Comparison of ENCODE assay signal across 19 cellular contexts in genomic region chr6:33113720-33114119, GRCh38. TPM values are rescaled to one million over a fixed set of nuclear protein-coding genes. Genes with fewer than 3 reads are reported as not detected.
A peak's percentile ranks its signal among the peaks of the same experiment; 100 is the strongest.
DNase-seq lines count a peak whose midpoint lies in the region; ATAC-seq, FAIRE-seq and TF ChIP-seq lines count a peak whose summit lies in the region.
"Had no signal": no experiment of that assay in that cellular context is flagged by ENCODE, and none has a peak within 500 bp of the region (broad histone marks: within the 10 kb centered on the region; RNA-seq: fewer than 3 reads in every experiment).

No MANE protein-coding gene starts in this region.

- H3K27ac ChIP-seq in GM12878 (ENCODE audit: control insufficient read depth, insufficient read depth), result peak overlapping the region; percentile 69

- H3K4me3 Mint-ChIP-seq in activated naive CD4-positive, alpha-beta T cell treated with anti-CD3 and anti-CD28 coated beads, Interleukin-2, amount 50 U/mL, for 24 hours, result no peak overlapping the region
- peak overlapping the region; percentile 76 for H3K4me3 Mint-ChIP-seq in stimulated activated memory B cell treated with anti-CD40 and anti-IgM and Interleukin-4, amounts not matched to agents 10 μg/mL and 1 μg/mL and 100 μg/mL, for 72 hours
- H3K4me3 Mint-ChIP-seq: CD8-positive, alpha-beta memory T cell had no signal

- TF ChIP-seq POLR2A in GM19193 (IDR thresholded peaks at IDR 0.05; ENCODE audit: extremely low read depth, insufficient read depth, insufficient read length) (peak; percentile 48), GM12878 (IDR thresholded peaks at IDR 0.05; ENCODE audit: low read depth, low read length) (no peak; the same call in 1 of the 2 replicates)

- peaks cover 14% of the 10 kb centered on the region for H3K4me1 Mint-ChIP-seq in activated naive CD4-positive, alpha-beta T cell treated with anti-CD3 and anti-CD28 coated beads, Interleukin-2, amount 50 U/mL, for 24 hours
- H3K4me1 Mint-ChIP-seq in stimulated activated memory B cell treated with anti-CD40 and anti-IgM and Interleukin-4, amounts not matched to agents 10 μg/mL and 1 μg/mL and 100 μg/mL, for 72 hours, result peaks cover 67% of the 10 kb centered on the region

- in situ Hi-C loops in GM12878 (cut with MboI), result no loop called here

- no peaks in the 10 kb centered on the region for H3K36me3 ChIP-seq in GM12878 (ENCODE audit: control insufficient read depth in 2 of 2, insufficient read depth in 2 of 2, low read length in 1 of 2)
- H3K36me3 ChIP-seq: BE2C had no signal

- peak overlapping the region; percentile 38 for H3K27ac Mint-ChIP-seq in activated naive CD4-positive, alpha-beta T cell treated with anti-CD3 and anti-CD28 coated beads, Interleukin-2, amount 50 U/mL, for 24 hours
- H3K27ac Mint-ChIP-seq in activated naive CD4-positive, alpha-beta T cell treated with anti-CD3 and anti-CD28 coated beads, Interleukin-2, amount 50 U/mL, for 72 hours, result no peak overlapping the region
- peak overlapping the region; percentile 94 for H3K27ac Mint-ChIP-seq in stimulated activated memory B cell treated with anti-CD40 and anti-IgM and Interleukin-4, amounts not matched to agents 10 μg/mL and 1 μg/mL and 100 μg/mL, for 72 hours

- H3K9me3 Mint-ChIP-seq in activated naive CD4-positive, alpha-beta T cell treated with anti-CD3 and anti-CD28 coated beads, Interleukin-2, amount 50 U/mL, for 24 hours, result no peaks in the 10 kb centered on the region
- H3K9me3 Mint-ChIP-seq in activated naive CD4-positive, alpha-beta T cell treated with anti-CD3 and anti-CD28 coated beads, Interleukin-2, amount 50 U/mL, for 72 hours, result no peaks in the 10 kb centered on the region
- no peaks in the 10 kb centered on the region for H3K9me3 Mint-ChIP-seq in stimulated activated memory B cell treated with anti-CD40 and anti-IgM and Interleukin-4, amounts not matched to agents 10 μg/mL and 1 μg/mL and 100 μg/mL, for 72 hours
- H3K9me3 Mint-ChIP-seq: CD8-positive, alpha-beta memory T cell had no signal

- POLR2A ChIA-PET in GM12878 (lab: Charles Lee), result interaction anchor here (0.7 to 3.5 kb wide), 20 partner anchors 10 to 142 kb away, joined by 3 to 63 read pairs (median 4); partner anchors contain the start of genes HLA-DOA, HLA-DPA1 and HLA-DPB1

- peak overlapping the region; percentile 68 for H3K4me2 ChIP-seq in GM12878 (ENCODE audit: control insufficient read depth, insufficient read depth)

- H3K9ac ChIP-seq in GM12878 (ENCODE audit: control insufficient read depth, insufficient read depth, low read length), result peak overlapping the region; percentile 36; the same call in 1 of the 2 replicates

- H3K9me3 ChIP-seq in GM12878 (replicated peaks; ENCODE audit: control insufficient read depth, insufficient read depth, low read length), result no peaks in the 10 kb centered on the region; the same call in 2 of the 3 replicates
- H3K9me3 ChIP-seq: BE2C had no signal

- TF ChIP-seq RAD21 in GM12878 (IDR thresholded peaks at IDR 0.05; ENCODE audit: insufficient read depth, low read depth, low read length), result no peak

- TF ChIP-seq EP300 in GM12878 (IDR thresholded peaks at IDR 0.05; ENCODE audit: borderline replicate concordance in 1 of 2, control insufficient read depth in 1 of 2, low read depth in 2 of 2, low read length in 2 of 2), result no peak

- TF ChIP-seq CTCF in GM12878 (IDR thresholded peaks at IDR 0.05 in 2 of 3, conservative IDR thresholded peaks at IDR 0.05 in 1 of 3; ENCODE audit: control insufficient read depth in 2 of 3, extremely low read depth in 1 of 3, insufficient read depth in 1 of 3, low read depth in 3 of 3, low read length in 3 of 3), result no peak

- H2AFZ ChIP-seq in GM12878 (ENCODE audit: control insufficient read depth, low read depth, low read length), result peak overlapping the region; percentile 2

- no peak for FAIRE-seq in GM12878 (lab: Jason Lieb, UNC)
- FAIRE-seq: RCC 7860 had no signal

- no peaks in the 10 kb centered on the region for H3K36me3 Mint-ChIP-seq in activated naive CD4-positive, alpha-beta T cell treated with anti-CD3 and anti-CD28 coated beads, Interleukin-2, amount 50 U/mL, for 24 hours
- H3K36me3 Mint-ChIP-seq in activated naive CD4-positive, alpha-beta T cell treated with anti-CD3 and anti-CD28 coated beads, Interleukin-2, amount 50 U/mL, for 72 hours, result peaks cover 0 to 11% of the 10 kb centered on the region in 2 donors
- H3K36me3 Mint-ChIP-seq in stimulated activated memory B cell treated with anti-CD40 and anti-IgM and Interleukin-4, amounts not matched to agents 10 μg/mL and 1 μg/mL and 100 μg/mL, for 72 hours, result peaks cover 10% of the 10 kb centered on the region
- H3K36me3 Mint-ChIP-seq: CD8-positive, alpha-beta memory T cell had no signal

- RAD21 ChIA-PET in GM12878 (lab: Charles Lee; ENCODE audit: unreplicated experiment), result interaction anchor here (1.0 to 1.7 kb wide), 18 partner anchors 12 to 134 kb away, joined by 3 to 17 read pairs (median 6); partner anchors contain the start of genes HLA-DPA1 and HLA-DPB1

- intact Hi-C loops in GM12878 (cut with micrococcal nuclease; ENCODE audit: unreplicated experiment), result no loop called here

- CTCF ChIA-PET in GM12878 (lab: Yijun Ruan, JAX), result interaction anchor here (0.8 to 8.9 kb wide), 20 partner anchors 15 to 246 kb away, joined by 3 to 184 read pairs (median 4); no protein-coding TSS in a partner anchor

- BruUV-seq in GM12878 (replicated peaks; lab: Mats Ljungman, UMichigan), result no TSS peak

- peaks cover 0 to 2% of the 10 kb centered on the region in 2 experiments; a peak in 2 of 4 replicates for H3K27me3 ChIP-seq in GM12878 (replicated peaks in 1 of 2; ENCODE audit: control insufficient read depth in 2 of 2, insufficient read depth in 2 of 2, low read length in 1 of 2)

- no peak overlapping the region; the same call in 1 of the 2 replicates for H3K4me3 ChIP-seq in GM12878

- H3K79me2 ChIP-seq in GM12878 (ENCODE audit: control insufficient read depth, insufficient read depth, low read length), result no peaks in the 10 kb centered on the region

- H3K4me1 ChIP-seq in GM12878 (ENCODE audit: control insufficient read depth, insufficient read depth, low read length), result peaks cover 50% of the 10 kb centered on the region
- H3K4me1 ChIP-seq: BE2C had no signal

- peaks cover 62% of the 10 kb centered on the region for H3K27me3 Mint-ChIP-seq in activated naive CD4-positive, alpha-beta T cell treated with anti-CD3 and anti-CD28 coated beads, Interleukin-2, amount 50 U/mL, for 24 hours
- peaks cover 12% of the 10 kb centered on the region for H3K27me3 Mint-ChIP-seq in stimulated activated memory B cell treated with anti-CD40 and anti-IgM and Interleukin-4, amounts not matched to agents 10 μg/mL and 1 μg/mL and 100 μg/mL, for 72 hours

- SMC1A ChIA-PET in GM12878 (lab: Charles Lee; ENCODE audit: uncharacterized antibody, unreplicated experiment), result interaction anchor here (0.7 to 8.9 kb wide), 20 partner anchors 13 to 246 kb away, joined by 3 to 139 read pairs (median 4); partner anchors contain the start of genes HLA-DOA and HLA-DPB1

- DNase-seq in activated naive CD4-positive, alpha-beta T cell treated with anti-CD3 and anti-CD28 coated beads, Interleukin-2, amount 50 U/mL, for 72 hours (ENCODE audit: low spot score in 2 of 2), result no peak
- DNase-seq in GM12878 (ENCODE audit: low read depth, low spot score) (no peak), NK-92 (lab: John Stamatoyannopoulos, UW; ENCODE audit: unreplicated experiment) (no peak), T1000 (lab: John Stamatoyannopoulos, UW) (no peak)
- DNase-seq: BE2C; CD8-positive, alpha-beta memory T cell; DMS53; NCI-H1105 treated with DMSO at 0.1 percent for 48 hours; NCI-H1694; NCI-H2107; NCI-H2227 treated with DMSO at 0.1 percent for 48 hours; NCI-H524 had no signal

- ATAC-seq in activated naive CD4-positive, alpha-beta T cell treated with anti-CD3 and anti-CD28 coated beads, Interleukin-2, amount 50 U/mL, for 72 hours, result no peak
- peak; percentile 16 for ATAC-seq in GM12878
- ATAC-seq in stimulated activated memory B cell treated with anti-CD40 and anti-IgM and Interleukin-4, amounts not matched to agents 10 μg/mL and 1 μg/mL and 100 μg/mL, for 72 hours, result no peak
- no peak for ATAC-seq in GM18520 (IDR thresholded peaks at IDR 0.05; ENCODE audit: unreplicated experiment)
- ATAC-seq: Right ventricle myocardium inferior had no signal

- 36% methylated on average over 7 of the region's 7 CpGs for WGBS in GM12878 (ENCODE audit: insufficient coverage, insufficient replicate concordance, low lambda C conversion rate, missing lambda C conversion rate)

- no peaks in the 10 kb centered on the region for H4K20me1 ChIP-seq in GM12878 (ENCODE audit: control insufficient read depth, insufficient read depth)

RNA-seq across cellular contexts. Expression of gene HLA-DPB1, which starts 37.9 kb away (rescaled TPM):
- total RNA-seq in activated naive CD4-positive, alpha-beta T cell treated with anti-CD3 and anti-CD28 coated beads, Interleukin-2, amount 50 U/mL, for 72 hours, result 10 to 100 TPM; 10.6 to 39.0 TPM
- total RNA-seq in GM12878 (2013; cell fraction: nucleolus; rRNA removed), result 134 and 137 TPM in 2 replicates
- 395 and 404 TPM in 2 replicates for total RNA-seq in GM12878 (2014; rRNA removed)
- 285 and 287 TPM in 2 replicates for total RNA-seq in GM12878 (2014; rRNA removed; fragmentation: Illumina TruSeq; extraction: Trizol)
- 481 and 486 TPM in 2 replicates for total RNA-seq in GM12878 (2021)
- polyA plus RNA-seq in GM12878 (2011; ENCODE audit: low read depth), result 254 TPM
- 292 and 430 TPM in 2 replicates for polyA plus RNA-seq in GM12878 (2011; rRNA removed)
- 502 and 678 TPM in 2 replicates for polyA plus RNA-seq in GM12878 (2011; cell fraction: cytosol; rRNA removed)
- 323 and 407 TPM in 2 replicates for polyA plus RNA-seq in GM12878 (2011; cell fraction: nucleus; rRNA removed)
- polyA plus RNA-seq in GM12878 (2012), result 456 and 490 TPM in 2 replicates
- 226 and 305 TPM in 2 replicates for polyA plus RNA-seq in GM12878 (2014; fragmentation: Illumina TruSeq; extraction: Trizol)
- 100 to 1,000 TPM; 101 to 177 TPM for polyA plus RNA-seq in GM12878 (2014; fragmentation: Nextera tagmentation; extraction: Ambion mirVana)
- polyA plus RNA-seq in GM12878 (2014; rRNA removed), result 675 and 740 TPM in 2 replicates
- 100 to 1,000 TPM; 346 to 359 TPM for polyA plus RNA-seq in GM12878 (2016; fragmentation: Nextera tagmentation; extraction: Ambion mirVana)
- polyA minus RNA-seq in GM12878 (2011; rRNA and poly(A)+ RNA removed), result 225 and 371 TPM in 2 replicates
- polyA minus RNA-seq in GM12878 (2011; cell fraction: cytosol; rRNA and poly(A)+ RNA removed), result 92.2 and 105 TPM in 2 replicates
- polyA minus RNA-seq in GM12878 (2011; cell fraction: nucleus; rRNA and poly(A)+ RNA removed), result 45.3 and 62.7 TPM in 2 replicates
- total RNA-seq: A172 had no signal

RNA-seq across cellular contexts. Expression of gene HLA-DPA1, which starts 40.3 kb away (rescaled TPM):
- total RNA-seq in activated naive CD4-positive, alpha-beta T cell treated with anti-CD3 and anti-CD28 coated beads, Interleukin-2, amount 50 U/mL, for 72 hours, result 10 to 100 TPM; 24.4 to 45.8 TPM
- 426 and 443 TPM in 2 replicates for total RNA-seq in GM12878 (2013; cell fraction: nucleolus; rRNA removed)
- 1,084 and 1,097 TPM in 2 replicates for total RNA-seq in GM12878 (2014; rRNA removed)
- total RNA-seq in GM12878 (2014; rRNA removed; fragmentation: Illumina TruSeq; extraction: Trizol), result 990 and 1,018 TPM in 2 replicates
- total RNA-seq in GM12878 (2021), result 707 and 749 TPM in 2 replicates
- 802 TPM for polyA plus RNA-seq in GM12878 (2011; ENCODE audit: low read depth)
- 1,074 and 1,640 TPM in 2 replicates for polyA plus RNA-seq in GM12878 (2011; rRNA removed)
- 1,290 and 1,476 TPM in 2 replicates for polyA plus RNA-seq in GM12878 (2011; cell fraction: cytosol; rRNA removed)
- 450 and 715 TPM in 2 replicates for polyA plus RNA-seq in GM12878 (2011; cell fraction: nucleus; rRNA removed)
- polyA plus RNA-seq in GM12878 (2012), result 953 and 1,333 TPM in 2 replicates
- 1,388 and 1,535 TPM in 2 replicates for polyA plus RNA-seq in GM12878 (2014; fragmentation: Illumina TruSeq; extraction: Trizol)
- 100 to 1,000 TPM; 508 to 665 TPM for polyA plus RNA-seq in GM12878 (2014; fragmentation: Nextera tagmentation; extraction: Ambion mirVana)
- 952 and 1,003 TPM in 2 replicates for polyA plus RNA-seq in GM12878 (2014; rRNA removed)
- 100 to 1,000 TPM; 640 to 684 TPM for polyA plus RNA-seq in GM12878 (2016; fragmentation: Nextera tagmentation; extraction: Ambion mirVana)
- polyA minus RNA-seq in GM12878 (2011; rRNA and poly(A)+ RNA removed), result 630 and 837 TPM in 2 replicates
- 250 and 316 TPM in 2 replicates for polyA minus RNA-seq in GM12878 (2011; cell fraction: cytosol; rRNA and poly(A)+ RNA removed)
- 116 and 131 TPM in 2 replicates for polyA minus RNA-seq in GM12878 (2011; cell fraction: nucleus; rRNA and poly(A)+ RNA removed)

Comparison
In these comparisons a context has a peak if more than half of its experiments do, and no peak if none do; other contexts are left out.
1. H3K27ac Mint-ChIP-seq: peak in activated naive CD4-positive, alpha-beta T cell treated with anti-CD3 and anti-CD28 coated beads, Interleukin-2, amount 50 U/mL, for 24 hours (single experiment) and stimulated activated memory B cell treated with anti-CD40 and anti-IgM and Interleukin-4, amounts not matched to agents 10 μg/mL and 1 μg/mL and 100 μg/mL, for 72 hours (single experiment); none in activated naive CD4-positive, alpha-beta T cell treated with anti-CD3 and anti-CD28 coated beads, Interleukin-2, amount 50 U/mL, for 72 hours (0 of 2).
2. RNA of gene HLA-DPA1, which starts 40.3 kb away (total RNA-seq): 426 to 1,097 TPM in GM12878; 24.4 to 45.8 TPM in activated naive CD4-positive, alpha-beta T cell treated with anti-CD3 and anti-CD28 coated beads, Interleukin-2, amount 50 U/mL, for 72 hours; every median in the first group is over 4 times any median in the second.